In genomic region chr6:117549606-117550005, GRCh38 we compare ENCODE assay signal across 1 cellular context.
TF ChIP-seq lines count a peak whose summit lies in the region.

No MANE protein-coding gene starts in this region.

TF ChIP-seq in IMR-90, 13 proteins besides CTCF, POLR2A, EP300 and RAD21:
- TF ChIP-seq USF2 (IDR thresholded peaks at IDR 0.05; ENCODE audit: low read depth, low read length) (no peak), RCOR1 (IDR thresholded peaks at IDR 0.05; ENCODE audit: insufficient replicate concordance, low read length) (no peak), CEBPB (IDR thresholded peaks at IDR 0.05; ENCODE audit: low read depth, low read length) (no peak), RFX5 (IDR thresholded peaks at IDR 0.05; ENCODE audit: low read depth, low read length) (no peak), BHLHE40 (IDR thresholded peaks at IDR 0.05; ENCODE audit: low read depth, low read length) (no peak), MAFK (IDR thresholded peaks at IDR 0.05; ENCODE audit: low read depth, low read length) (no peak), FOS (IDR thresholded peaks at IDR 0.05; ENCODE audit: low read depth, low read length) (no peak), CHD1 (IDR thresholded peaks at IDR 0.05; ENCODE audit: low read depth, low read length) (no peak), MXI1 (IDR thresholded peaks at IDR 0.05; ENCODE audit: borderline replicate concordance, low read depth, low read length) (no peak)
